ENCODE assay signal across 16 cellular contexts in genomic region chr11:118282635-118283310, GRCh38. TPM values are rescaled to one million over a fixed set of nuclear protein-coding genes. Genes with fewer than 3 reads are reported as not detected.
DNase-seq lines count a peak whose midpoint lies in the region; ATAC-seq and TF ChIP-seq lines count a peak whose summit lies in the region.
"Had no signal": no experiment of that assay in that cellular context is flagged by ENCODE, and none has a peak within 500 bp of the region (broad histone marks: within the 10 kb centered on the region; RNA-seq: fewer than 3 reads in every experiment).

No MANE protein-coding gene starts in this region.

- POLR2A ChIA-PET in activated naive CD8-positive, alpha-beta T cell treated with anti-CD3 and anti-CD28 coated beads, Interleukin-2, amount 10 ng/mL, durations not matched to agents 7 days and 5 days (lab: Charles Lee) = interaction anchor here (0.8 to 2.1 kb wide), 5 partner anchors 56 to 84 kb away, joined by 3 to 7 read pairs (median 3); partner anchors contain the start of gene UBE4A

- no peaks in the 10 kb centered on the region for H3K27me3 Mint-ChIP-seq in T-helper 1 cell treated with Interleukin-12 subunit alpha and Interleukin-12 subunit beta and Interleukin-4 antibody, amounts not matched to agents 30 μg/mL and 1 μg/mL, for 36 hours (ENCODE audit: low read depth)
- H3K27me3 Mint-ChIP-seq in activated naive CD8-positive, alpha-beta T cell treated with anti-CD3 and anti-CD28 coated beads, Interleukin-2, amount 10 ng/mL, durations not matched to agents 7 days and 5 days = no peaks in the 10 kb centered on the region
- peaks cover 30% of the 10 kb centered on the region for H3K27me3 Mint-ChIP-seq in osteocyte (ENCODE audit: unreplicated experiment)

- peaks cover 31% of the 10 kb centered on the region for H3K4me1 Mint-ChIP-seq in T-helper 1 cell treated with Interleukin-12 subunit alpha and Interleukin-12 subunit beta and Interleukin-4 antibody, amounts not matched to agents 30 μg/mL and 1 μg/mL, for 36 hours (ENCODE audit: low read depth)
- peaks cover 36% of the 10 kb centered on the region for H3K4me1 Mint-ChIP-seq in activated naive CD8-positive, alpha-beta T cell treated with anti-CD3 and anti-CD28 coated beads, Interleukin-2, amount 10 ng/mL, durations not matched to agents 7 days and 5 days
- H3K4me1 Mint-ChIP-seq in osteocyte (ENCODE audit: unreplicated experiment) = no peaks in the 10 kb centered on the region

- H3K9me2 ChIP-seq in MM.1S (replicated peaks; ENCODE audit: insufficient read depth, low read length) = no peaks in the 10 kb centered on the region

- no peaks in the 10 kb centered on the region for H3K27me3 ChIP-seq in MM.1S (replicated peaks; ENCODE audit: insufficient read depth, low read length)
- H3K27me3 ChIP-seq: BLaER1 treated with 17β-estradiol and CSF1 and Interleukin-3, amounts not matched to agents 10 nM and 100 nM had no signal

- H3K4me3 ChIP-seq in MM.1S (ENCODE audit: low read length) = no peak overlapping the region
- H3K4me3 ChIP-seq: BLaER1 treated with 17β-estradiol and CSF1 and Interleukin-3, amounts not matched to agents 10 nM and 100 nM; MG63 had no signal

- H3K4me2 ChIP-seq in MM.1S (ENCODE audit: low read depth, low read length) = no peak overlapping the region
- H3K4me2 ChIP-seq: BLaER1 treated with 17β-estradiol and CSF1 and Interleukin-3, amounts not matched to agents 10 nM and 100 nM had no signal

- ATAC-seq in activated naive CD8-positive, alpha-beta T cell treated with anti-CD3 and anti-CD28 coated beads, Interleukin-2, amount 10 ng/mL, durations not matched to agents 7 days and 5 days (ENCODE audit: low read depth) = no peak
- ATAC-seq in GM19351 (IDR thresholded peaks at IDR 0.05; ENCODE audit: unreplicated experiment) = no peak
- ATAC-seq: HepG2 had no signal

- H3K27ac Mint-ChIP-seq in T-helper 1 cell treated with Interleukin-12 subunit alpha and Interleukin-12 subunit beta and Interleukin-4 antibody, amounts not matched to agents 30 μg/mL and 1 μg/mL, for 36 hours = peak overlapping the region; percentile 37
- peak overlapping the region; percentile 81 for H3K27ac Mint-ChIP-seq in activated naive CD8-positive, alpha-beta T cell treated with anti-CD3 and anti-CD28 coated beads, Interleukin-2, amount 10 ng/mL, durations not matched to agents 7 days and 5 days
- H3K27ac Mint-ChIP-seq in osteocyte (ENCODE audit: unreplicated experiment) = no peak overlapping the region

- H4K20me1 ChIP-seq in MM.1S (ENCODE audit: insufficient read depth, low read length) = no peaks in the 10 kb centered on the region
- H4K20me1 ChIP-seq: BLaER1 treated with 17β-estradiol and CSF1 and Interleukin-3, amounts not matched to agents 10 nM and 100 nM had no signal

- H3K36me3 ChIP-seq in MM.1S (replicated peaks; ENCODE audit: insufficient read depth, low read length) = no peaks in the 10 kb centered on the region
- H3K36me3 ChIP-seq: BLaER1 treated with 17β-estradiol and CSF1 and Interleukin-3, amounts not matched to agents 10 nM and 100 nM; MG63 had no signal

- H3K9me3 Mint-ChIP-seq in T-helper 1 cell treated with Interleukin-12 subunit alpha and Interleukin-12 subunit beta and Interleukin-4 antibody, amounts not matched to agents 30 μg/mL and 1 μg/mL, for 36 hours = no peaks in the 10 kb centered on the region
- no peaks in the 10 kb centered on the region for H3K9me3 Mint-ChIP-seq in activated naive CD8-positive, alpha-beta T cell treated with anti-CD3 and anti-CD28 coated beads, Interleukin-2, amount 10 ng/mL, durations not matched to agents 7 days and 5 days
- no peaks in the 10 kb centered on the region for H3K9me3 Mint-ChIP-seq in osteocyte (ENCODE audit: unreplicated experiment)

- H3K4me3 Mint-ChIP-seq in T-helper 1 cell treated with Interleukin-12 subunit alpha and Interleukin-12 subunit beta and Interleukin-4 antibody, amounts not matched to agents 30 μg/mL and 1 μg/mL, for 36 hours = no peak overlapping the region
- no peak overlapping the region for H3K4me3 Mint-ChIP-seq in activated naive CD8-positive, alpha-beta T cell treated with anti-CD3 and anti-CD28 coated beads, Interleukin-2, amount 10 ng/mL, durations not matched to agents 7 days and 5 days
- no peak overlapping the region for H3K4me3 Mint-ChIP-seq in osteocyte (ENCODE audit: unreplicated experiment)

- H2AFZ ChIP-seq in MM.1S (ENCODE audit: low read length) = no peak overlapping the region

- TF ChIP-seq CTCF in osteocyte (IDR thresholded peaks at IDR 0.05) (no peak), MM.1S (IDR thresholded peaks at IDR 0.05; ENCODE audit: low read length) (no peak)

- no peaks in the 10 kb centered on the region for H3K36me3 Mint-ChIP-seq in T-helper 1 cell treated with Interleukin-12 subunit alpha and Interleukin-12 subunit beta and Interleukin-4 antibody, amounts not matched to agents 30 μg/mL and 1 μg/mL, for 36 hours (ENCODE audit: low read depth)
- H3K36me3 Mint-ChIP-seq in activated naive CD8-positive, alpha-beta T cell treated with anti-CD3 and anti-CD28 coated beads, Interleukin-2, amount 10 ng/mL, durations not matched to agents 7 days and 5 days = peaks cover 2% of the 10 kb centered on the region
- no peaks in the 10 kb centered on the region for H3K36me3 Mint-ChIP-seq in osteocyte (ENCODE audit: unreplicated experiment)

- no peaks in the 10 kb centered on the region for H3K9me3 ChIP-seq in MM.1S (replicated peaks; ENCODE audit: insufficient read depth, low read length)
- H3K9me3 ChIP-seq: MG63 had no signal

- no peak overlapping the region for H3K9ac ChIP-seq in MM.1S (ENCODE audit: low read length)
- H3K9ac ChIP-seq: BLaER1 treated with 17β-estradiol and CSF1 and Interleukin-3, amounts not matched to agents 10 nM and 100 nM had no signal

- peaks cover 10% of the 10 kb centered on the region for H3K4me1 ChIP-seq in MM.1S (ENCODE audit: low read length)

- DNase-seq in T-helper 1 cell (no peak), OCI-M1 (lab: John Stamatoyannopoulos, UW) (peak; percentile 72), osteocyte (ENCODE audit: extremely low spot score, unreplicated experiment) (peak; percentile 32), 8988T (no peak), MM.1S (no peak)
- no peak for DNase-seq in activated naive CD8-positive, alpha-beta T cell treated with anti-CD3 and anti-CD28 coated beads, Interleukin-2, amount 10 ng/mL, durations not matched to agents 7 days and 5 days
- DNase-seq: H7, MG63, NCI-H1417 treated with DMSO at 0.1 percent for 48 hours, NCI-H2029, NCI-H510A treated with DMSO at 0.1 percent for 48 hours had no signal

- H3F3A ChIP-seq in MM.1S (ENCODE audit: insufficient read depth, low read length) = no peaks in the 10 kb centered on the region

- no peak overlapping the region for H3K27ac ChIP-seq in MM.1S (ENCODE audit: low read length)
- H3K27ac ChIP-seq: BLaER1 treated with 17β-estradiol and CSF1 and Interleukin-3, amounts not matched to agents 10 nM and 100 nM had no signal

- H3K79me2 ChIP-seq in MM.1S (ENCODE audit: low read length) = no peaks in the 10 kb centered on the region

RNA-seq across cellular contexts. Expression of gene MPZL2, which starts 18.7 kb away (rescaled TPM):
- total RNA-seq in activated naive CD8-positive, alpha-beta T cell treated with anti-CD3 and anti-CD28 coated beads, Interleukin-2, amount 10 ng/mL, durations not matched to agents 7 days and 5 days = 1 to 10 TPM; 8.2 to 9.2 TPM
- total RNA-seq in osteocyte = not detected in 2 replicates
- total RNA-seq: A172 had no signal

RNA-seq across cellular contexts. Expression of gene CD3E, which starts 21.8 kb away (rescaled TPM):
- total RNA-seq in activated naive CD8-positive, alpha-beta T cell treated with anti-CD3 and anti-CD28 coated beads, Interleukin-2, amount 10 ng/mL, durations not matched to agents 7 days and 5 days = 100 to 1,000 TPM; 607 to 630 TPM
- total RNA-seq in osteocyte = not detected in 2 replicates
- total RNA-seq: A172, H7, HepG2 had no signal

RNA-seq across cellular contexts. Expression of gene MPZL3, which starts 30.6 kb away (rescaled TPM):
- total RNA-seq in activated naive CD8-positive, alpha-beta T cell treated with anti-CD3 and anti-CD28 coated beads, Interleukin-2, amount 10 ng/mL, durations not matched to agents 7 days and 5 days = 10 to 100 TPM; 24.5 to 29.8 TPM
- total RNA-seq in osteocyte = 0.37 and 0.40 TPM in 2 replicates

RNA-seq across cellular contexts. Expression of gene JAML, which starts 58.0 kb away (rescaled TPM):
- 100 to 1,000 TPM; 181 to 189 TPM for total RNA-seq in activated naive CD8-positive, alpha-beta T cell treated with anti-CD3 and anti-CD28 coated beads, Interleukin-2, amount 10 ng/mL, durations not matched to agents 7 days and 5 days
- not detected in 2 replicates for total RNA-seq in osteocyte
- total RNA-seq: A172, H7 had no signal

RNA-seq across cellular contexts. Expression of gene CD3D, which starts 59.7 kb away (rescaled TPM):
- total RNA-seq in activated naive CD8-positive, alpha-beta T cell treated with anti-CD3 and anti-CD28 coated beads, Interleukin-2, amount 10 ng/mL, durations not matched to agents 7 days and 5 days = 100 to 1,000 TPM; 424 to 433 TPM
- not detected in 2 replicates for total RNA-seq in osteocyte
- total RNA-seq: A172 had no signal

Comparison
In these comparisons a context has a peak if more than half of its experiments do, and no peak if none do; other contexts are left out.
1. DNase-seq: peak in OCI-M1 (single experiment) and osteocyte (single experiment); none in T-helper 1 cell (0 of 5), activated naive CD8-positive, alpha-beta T cell treated with anti-CD3 and anti-CD28 coated beads, Interleukin-2, amount 10 ng/mL, durations not matched to agents 7 days and 5 days (single experiment), 8988T (single experiment) and MM.1S (single experiment).
2. RNA of gene CD3E, which starts 21.8 kb away (total RNA-seq): 607 to 630 TPM in activated naive CD8-positive, alpha-beta T cell treated with anti-CD3 and anti-CD28 coated beads, Interleukin-2, amount 10 ng/mL, durations not matched to agents 7 days and 5 days; not detected in osteocyte; every median in the first group is over 100 times any median in the second.
3. RNA of gene MPZL3, which starts 30.6 kb away (total RNA-seq): 24.5 to 29.8 TPM in activated naive CD8-positive, alpha-beta T cell treated with anti-CD3 and anti-CD28 coated beads, Interleukin-2, amount 10 ng/mL, durations not matched to agents 7 days and 5 days; 0.37 to 0.40 TPM in osteocyte; every median in the first group is over 10 times any median in the second.